In genomic region chr2:28358668-28359201, GRCh38 we compare ENCODE assay signal across 2 cellular contexts.
TF ChIP-seq lines count a peak whose summit lies in the region.

No MANE protein-coding gene starts in this region.

TF ChIP-seq in HepG2, 621 proteins besides CTCF, POLR2A, EP300 and RAD21:
- no peak for TF ChIP-seq SNAPC2 (CRISPR knock-in tag; IDR thresholded peaks at IDR 0.05)
- TF ChIP-seq ZNF260 (CRISPR knock-in tag; IDR thresholded peaks at IDR 0.05; ENCODE audit: borderline replicate concordance, low read depth) = no peak
- TF ChIP-seq ZNF547 (CRISPR knock-in tag; IDR thresholded peaks at IDR 0.05) = 0 out of 2 replicates have a peak, but pooled peaks have one; percentile 8
- 0 out of 2 replicates have a peak, but pooled peaks have one; percentile 5 for TF ChIP-seq PRDM10 (CRISPR knock-in tag; IDR thresholded peaks at IDR 0.05; ENCODE audit: low read depth)
- no peak for TF ChIP-seq RORA (CRISPR knock-in tag; IDR thresholded peaks at IDR 0.05)
- 0 out of 2 replicates have a peak, but pooled peaks have one; percentile 40 for TF ChIP-seq CSRNP1 (CRISPR knock-in tag; IDR thresholded peaks at IDR 0.05)
- no peak for TF ChIP-seq NR2F1 (CRISPR knock-in tag; IDR thresholded peaks at IDR 0.05)
- TF ChIP-seq ZNF414 (CRISPR knock-in tag; IDR thresholded peaks at IDR 0.05) = peak; percentile 69; the same call in 1 of the 2 replicates

TF ChIP-seq in endothelial cell of umbilical vein, 7 proteins besides CTCF, POLR2A, EP300 and RAD21:
- TF ChIP-seq MYC (IDR thresholded peaks at IDR 0.05; ENCODE audit: low read depth, low read length) = no peak
- no peak for TF ChIP-seq FOS (IDR thresholded peaks at IDR 0.05; ENCODE audit: borderline replicate concordance, insufficient read depth, low read length)
- TF ChIP-seq GATA2 (IDR thresholded peaks at IDR 0.05; ENCODE audit: insufficient read depth, insufficient read length, low read depth, low read length) = no peak
